ENCODE assay signal across 1 cellular context in the genomic region with DNA sequence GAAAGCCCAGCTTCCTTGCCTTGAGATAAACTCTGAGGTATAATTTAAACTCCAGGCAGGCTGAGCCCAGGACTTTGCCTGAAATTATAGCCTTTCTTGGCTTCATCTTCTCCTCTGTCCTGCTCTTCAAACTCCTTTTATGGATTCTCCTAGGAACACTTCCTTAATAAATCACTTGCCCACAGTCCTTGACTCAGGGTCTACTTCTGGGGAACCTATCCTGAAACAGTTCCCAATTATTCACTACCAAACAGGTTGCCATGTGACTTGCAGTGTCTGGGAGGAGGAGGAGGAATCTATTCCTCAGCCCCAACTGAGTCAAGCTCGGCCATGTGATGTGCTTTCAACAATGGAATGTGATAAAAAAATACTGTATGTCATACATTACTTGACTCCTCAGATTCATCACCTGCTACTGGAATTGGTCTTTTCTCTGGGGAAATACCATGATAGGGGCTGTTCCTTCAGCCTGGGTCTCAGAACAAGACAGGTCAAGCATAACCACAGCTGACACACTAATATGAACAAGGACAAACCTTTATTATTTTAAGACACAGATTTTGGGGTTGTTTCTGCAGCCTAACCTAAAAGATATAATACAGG.
TF ChIP-seq lines count a peak whose summit lies in the region.

No MANE protein-coding gene starts in this region.

TF ChIP-seq in SK-N-SH treated with all-trans-retinoic acid at 6 μM for 48 hours, 23 proteins besides CTCF, POLR2A, EP300 and RAD21 (continued from another document):
- TF ChIP-seq, protein P1, sequence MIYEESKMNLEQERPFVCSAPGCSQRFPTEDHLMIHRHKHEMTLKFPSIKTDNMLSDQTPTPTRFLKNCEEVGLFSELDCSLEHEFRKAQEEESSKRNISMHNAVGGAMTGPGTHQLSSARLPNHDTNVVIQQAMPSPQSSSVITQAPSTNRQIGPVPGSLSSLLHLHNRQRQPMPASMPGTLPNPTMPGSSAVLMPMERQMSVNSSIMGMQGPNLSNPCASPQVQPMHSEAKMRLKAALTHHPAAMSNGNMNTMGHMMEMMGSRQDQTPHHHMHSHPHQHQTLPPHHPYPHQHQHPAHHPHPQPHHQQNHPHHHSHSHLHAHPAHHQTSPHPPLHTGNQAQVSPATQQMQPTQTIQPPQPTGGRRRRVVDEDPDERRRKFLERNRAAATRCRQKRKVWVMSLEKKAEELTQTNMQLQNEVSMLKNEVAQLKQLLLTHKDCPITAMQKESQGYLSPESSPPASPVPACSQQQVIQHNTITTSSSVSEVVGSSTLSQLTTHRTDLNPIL (CRISPR knock-in tag; IDR thresholded peaks at IDR 0.05; ENCODE audit: low read depth), result no peak
